Comparison of ENCODE assay signal across 9 cellular contexts in genomic region chr4:73589261-73589847, GRCh38. TPM values are rescaled to one million over a fixed set of nuclear protein-coding genes. Genes with fewer than 3 reads are reported as not detected.
DNase-seq lines count a peak whose midpoint lies in the region; ATAC-seq and TF ChIP-seq lines count a peak whose summit lies in the region.
"Had no signal": no experiment of that assay in that cellular context is flagged by ENCODE, and none has a peak within 500 bp of the region (broad histone marks: within the 10 kb centered on the region; RNA-seq: fewer than 3 reads in every experiment).

No MANE protein-coding gene starts in this region.

- peak overlapping the region; percentile 81 for H3K27ac ChIP-seq in OCI-LY3 (ENCODE audit: low read length)
- no peak overlapping the region for H3K27ac ChIP-seq in sigmoid colon
- H3K27ac ChIP-seq in substantia nigra (ENCODE audit: low read depth, low read length, poor library complexity, severe bottlenecking): no peak overlapping the region

- ATAC-seq in GM19025 (IDR thresholded peaks at IDR 0.05; ENCODE audit: low read depth, unreplicated experiment) (peak; percentile 26), HG02884 (IDR thresholded peaks at IDR 0.05; ENCODE audit: unreplicated experiment) (peak; percentile 13), naive B cell (ENCODE audit: low read depth in 2 of 2) (peak; percentile 8 to 18)

- WGBS in sigmoid colon, 2 donors: 73 to 92% methylated on average over 4 of the region's 4 CpGs

- TF ChIP-seq EP300 in sigmoid colon (IDR thresholded peaks at IDR 0.05): no peak

- H3K4me3 ChIP-seq in OCI-LY3 (ENCODE audit: low read length): peak overlapping the region; percentile 55
- H3K4me3 ChIP-seq in sigmoid colon: no peak overlapping the region

- H3K4me2 ChIP-seq in OCI-LY3 (ENCODE audit: low read length): peak overlapping the region; percentile 76

- TF ChIP-seq CTCF in OCI-LY3 (IDR thresholded peaks at IDR 0.05; ENCODE audit: low read depth, low read length) (no peak), sigmoid colon (IDR thresholded peaks at IDR 0.05) (no peak)

- peak overlapping the region in 2 of 8 donors; percentile 11 to 62 for H3K4me3 Mint-ChIP-seq in naive B cell

- no peaks in the 10 kb centered on the region for H3K9me3 Mint-ChIP-seq in naive B cell

- H3K4me1 Mint-ChIP-seq in naive B cell: peaks cover 12 to 23% (median 12%) of the 10 kb centered on the region in 3 donors

- intact Hi-C loops in sigmoid colon (cut with DNase I): no loop called here

- peaks cover 27% of the 10 kb centered on the region for H3K4me1 ChIP-seq in OCI-LY3 (ENCODE audit: low read length)
- peaks cover 0 to 12% (median 4%) of the 10 kb centered on the region in 4 donors for H3K4me1 ChIP-seq in sigmoid colon

- peak overlapping the region; percentile 27 for H3K9ac ChIP-seq in OCI-LY3 (ENCODE audit: low read length)

- H3K36me3 ChIP-seq in OCI-LY3 (replicated peaks; ENCODE audit: low read depth, low read length) (no peaks in the 10 kb centered on the region), sigmoid colon (no peaks in the 10 kb centered on the region)

- DNase-seq in naive B cell: no peak
- no peak for DNase-seq in HK-2 (ENCODE audit: unreplicated experiment)
- DNase-seq in cerebellar nuclear complex (lab: John Stamatoyannopoulos, UW): no peak
- DNase-seq in sigmoid colon: no peak
- no peak for DNase-seq in substantia nigra (lab: John Stamatoyannopoulos, UW)
- DNase-seq: right cardiac atrium had no signal

- no peaks in the 10 kb centered on the region for H3K27me3 Mint-ChIP-seq in naive B cell

- H3K27me3 ChIP-seq in OCI-LY3 (ENCODE audit: low read depth, low read length): peaks cover 34% of the 10 kb centered on the region
- H3K27me3 ChIP-seq in sigmoid colon: no peaks in the 10 kb centered on the region

- no peaks in the 10 kb centered on the region for H4K20me1 ChIP-seq in OCI-LY3 (ENCODE audit: insufficient read depth, low read length)

- TF ChIP-seq POLR2A in sigmoid colon (IDR thresholded peaks at IDR 0.05): no peak

- H3K9me3 ChIP-seq in OCI-LY3 (ENCODE audit: insufficient read depth, low read length) (no peaks in the 10 kb centered on the region; the same call in 1 of the 2 replicates), sigmoid colon (no peaks in the 10 kb centered on the region)

- H3K79me2 ChIP-seq in OCI-LY3 (ENCODE audit: low read length): no peaks in the 10 kb centered on the region

- no peaks in the 10 kb centered on the region for H3K36me3 Mint-ChIP-seq in naive B cell

- H2AFZ ChIP-seq in OCI-LY3 (ENCODE audit: low read depth, low read length): no peak overlapping the region

- H3K27ac Mint-ChIP-seq in naive B cell: peak overlapping the region in 3 of 6 donors; percentile 36 to 93 (median 60)

RNA-seq across cellular contexts. Expression of gene RASSF6, which starts 30.9 kb away (rescaled TPM):
- polyA plus RNA-seq in naive B cell (ENCODE audit: low read depth in 6 of 6) (1 to 10 TPM in 1 of 6 donors, under 1 TPM in 1, not detected in 4; 0.52 to 2.1 TPM), sigmoid colon (10 to 100 TPM in 2 of 3 donors, 1 to 10 TPM in 1; 6.6 to 30.1 (median 20.4) TPM)
- total RNA-seq in sigmoid colon: under 1 TPM in 3 of 4 donors, not detected in 1; under 0.01 to 0.41 (median 0.36) TPM
- total RNA-seq: right cardiac atrium had no signal
- polyA plus RNA-seq: right cardiac atrium had no signal
